Comparison of ENCODE assay signal across 36 cellular contexts in the genomic region with DNA sequence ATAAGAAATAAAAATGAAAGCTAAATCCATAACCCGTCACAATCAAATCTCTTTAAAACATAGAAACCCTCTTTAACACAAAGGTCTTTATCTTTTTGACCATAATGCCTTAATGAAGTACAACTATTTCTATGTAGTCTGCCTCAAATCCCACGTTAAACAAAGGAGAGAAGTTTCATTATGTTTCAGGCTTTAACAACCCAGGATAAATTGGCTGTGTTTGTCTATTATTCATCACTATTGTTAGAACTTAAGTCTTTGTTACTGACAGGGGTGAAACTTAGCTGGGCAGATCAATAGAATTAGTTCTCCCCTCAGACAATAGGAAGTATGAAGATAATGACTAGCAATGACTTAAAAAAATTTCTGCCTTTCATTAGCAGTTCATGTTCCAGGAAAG. TPM values are rescaled to one million over a fixed set of nuclear protein-coding genes. Genes with fewer than 3 reads are reported as not detected.
"Had no signal": no experiment of that assay in that cellular context is flagged by ENCODE, and none has a peak within 500 bp of the region (broad histone marks: within the 10 kb centered on the region; RNA-seq: fewer than 3 reads in every experiment).

No MANE protein-coding gene starts in this region.

- H3K4me3 Mint-ChIP-seq: activated CD4-positive, alpha-beta T cell treated with anti-CD3 and anti-CD28 coated beads for 36 hours; activated CD4-positive, alpha-beta T cell treated with anti-CD3 and anti-CD28 coated beads, Interleukin-2, amount 10 ng/mL, durations not matched to agents 7 days and 5 days; activated CD8-positive, alpha-beta T cell treated with anti-CD3 and anti-CD28 coated beads, Interleukin-2, amount 10 ng/mL, durations not matched to agents 7 days and 5 days; activated naive CD4-positive, alpha-beta T cell treated with anti-CD3 and anti-CD28 coated beads, Interleukin-2, amount 50 U/mL, for 24 hours; activated naive CD8-positive, alpha-beta T cell treated with anti-CD3 and anti-CD28 coated beads, Interleukin-2, amount 10 ng/mL, durations not matched to agents 7 days and 5 days; activated T-cell treated with anti-CD3 and anti-CD28 coated beads, Interleukin-2, amount 50 U/mL, for 24 hours; T-helper 1 cell treated with Interleukin-12 subunit alpha and Interleukin-12 subunit beta and Interleukin-4 antibody, amounts not matched to agents 30 μg/mL and 1 μg/mL, for 36 hours; T-helper 2 cell treated with Interferon-gamma antibody and Interleukin-4, amounts not matched to agents 5 μg/mL and 100 μg/mL, for 36 hours; WTC11 had no signal

- H3K4me3 ChIP-seq: MG63, SJCRH30 had no signal

- H3K9me3 ChIP-seq: MG63, SJCRH30, SK-N-SH had no signal

- H3K27ac Mint-ChIP-seq: activated CD4-positive, alpha-beta T cell treated with anti-CD3 and anti-CD28 coated beads for 36 hours; activated CD4-positive, alpha-beta T cell treated with anti-CD3 and anti-CD28 coated beads, Interleukin-2, amount 10 ng/mL, durations not matched to agents 7 days and 5 days; activated CD8-positive, alpha-beta T cell treated with anti-CD3 and anti-CD28 coated beads, Interleukin-2, amount 10 ng/mL, durations not matched to agents 7 days and 5 days; activated naive CD4-positive, alpha-beta T cell treated with anti-CD3 and anti-CD28 coated beads, Interleukin-2, amount 50 U/mL, for 24 hours; activated naive CD8-positive, alpha-beta T cell treated with anti-CD3 and anti-CD28 coated beads, Interleukin-2, amount 10 ng/mL, durations not matched to agents 7 days and 5 days; activated T-cell treated with anti-CD3 and anti-CD28 coated beads, Interleukin-2, amount 50 U/mL, for 24 hours; activated T-helper 2 cell treated with anti-CD3 and anti-CD28 coated beads, Interferon-gamma antibody, Interleukin-2, Interleukin-4, amounts not matched to agents 10 μg/mL and 5 μg/mL and 100 μg/mL, durations not matched to agents 14 hours and 24 hours and 36 hours; T-helper 1 cell treated with Interleukin-12 subunit alpha and Interleukin-12 subunit beta and Interleukin-4 antibody, amounts not matched to agents 30 μg/mL and 1 μg/mL, for 36 hours; T-helper 2 cell treated with Interferon-gamma antibody and Interleukin-4, amounts not matched to agents 5 μg/mL and 100 μg/mL, for 36 hours; WTC11 had no signal

- H3K4me2 ChIP-seq: SK-N-SH had no signal

- H3K27ac ChIP-seq: SJCRH30 had no signal

- FAIRE-seq: bronchial epithelial cell had no signal

- H3K36me3 ChIP-seq: MG63, SJCRH30 had no signal

- H3K4me1 ChIP-seq: SJCRH30 had no signal

- H3K27me3 Mint-ChIP-seq: activated naive CD4-positive, alpha-beta T cell treated with anti-CD3 and anti-CD28 coated beads, Interleukin-2, amount 50 U/mL, for 24 hours; activated T-cell treated with anti-CD3 and anti-CD28 coated beads, Interleukin-2, amount 50 U/mL, for 24 hours had no signal

- ATAC-seq: activated CD4-positive, alpha-beta T cell treated with anti-CD3 and anti-CD28 coated beads for 36 hours; activated CD4-positive, CD25-positive, alpha-beta regulatory T cell treated with anti-CD3 and anti-CD28 coated beads, Interleukin-2, amount 50 U/mL, for 24 hours; activated CD8-positive, alpha-beta T cell treated with anti-CD3 and anti-CD28 coated beads, Interleukin-2, amount 10 ng/mL, durations not matched to agents 7 days and 5 days; Panc1; WTC11 had no signal

- H3K27me3 ChIP-seq: SJCRH30 had no signal

- H3K9ac ChIP-seq: SK-N-SH had no signal

- DNase-seq: activated CD4-positive, alpha-beta T cell treated with anti-CD3 and anti-CD28 coated beads for 36 hours; activated CD4-positive, alpha-beta T cell treated with anti-CD3 and anti-CD28 coated beads, Interleukin-2, amount 10 ng/mL, durations not matched to agents 7 days and 5 days; activated CD4-positive, alpha-beta T cell treated with anti-CD3 and anti-CD28 coated beads, Interleukin-2, amount 50 U/mL, for 48 hours; activated CD8-positive, alpha-beta T cell treated with anti-CD3 and anti-CD28 coated beads, Interleukin-2, amount 10 ng/mL, durations not matched to agents 7 days and 5 days; activated gamma-delta T cell; activated naive CD4-positive, alpha-beta T cell treated with Interleukin-2 at 50 U/mL for 16 hours; activated naive CD8-positive, alpha-beta T cell treated with anti-CD3 and anti-CD28 coated beads, Interleukin-2, amount 10 ng/mL, durations not matched to agents 7 days and 5 days; activated T-cell treated with anti-CD3 and anti-CD28 coated beads, Interleukin-2, amount 50 U/mL, for 24 hours; caudate nucleus; Kasumi-1; KG1; MG63; NCI-H1048; NCI-H1105 treated with DMSO at 0.1 percent for 48 hours; NCI-H1436 treated with DMSO at 0.1 percent for 48 hours; NCI-H1694 treated with DMSO at 0.1 percent for 48 hours; NCI-H2029; NCI-H2171 treated with DMSO at 0.1 percent for 48 hours; NCI-H2227 treated with DMSO at 0.1 percent for 48 hours; NCI-H446; NCI-H524; NCI-H69; NCI-H82; SHP77; SJCRH30; SK-N-SH had no signal

- H3K9me3 Mint-ChIP-seq: activated CD4-positive, alpha-beta T cell treated with anti-CD3 and anti-CD28 coated beads, Interleukin-2, amount 10 ng/mL, durations not matched to agents 7 days and 5 days; activated naive CD4-positive, alpha-beta T cell treated with anti-CD3 and anti-CD28 coated beads, Interleukin-2, amount 50 U/mL, for 24 hours; activated naive CD8-positive, alpha-beta T cell treated with anti-CD3 and anti-CD28 coated beads, Interleukin-2, amount 10 ng/mL, durations not matched to agents 7 days and 5 days; activated T-cell treated with anti-CD3 and anti-CD28 coated beads, Interleukin-2, amount 50 U/mL, for 24 hours; activated T-helper 2 cell treated with anti-CD3 and anti-CD28 coated beads, Interferon-gamma antibody, Interleukin-2, Interleukin-4, amounts not matched to agents 10 μg/mL and 5 μg/mL and 100 μg/mL, durations not matched to agents 14 hours and 24 hours and 36 hours; brain; T-helper 1 cell treated with Interleukin-12 subunit alpha and Interleukin-12 subunit beta and Interleukin-4 antibody, amounts not matched to agents 30 μg/mL and 1 μg/mL, for 36 hours; T-helper 2 cell treated with Interferon-gamma antibody and Interleukin-4, amounts not matched to agents 5 μg/mL and 100 μg/mL, for 36 hours; WTC11 had no signal

- H3K36me3 Mint-ChIP-seq: activated naive CD4-positive, alpha-beta T cell treated with anti-CD3 and anti-CD28 coated beads, Interleukin-2, amount 50 U/mL, for 24 hours; activated naive CD8-positive, alpha-beta T cell treated with anti-CD3 and anti-CD28 coated beads, Interleukin-2, amount 10 ng/mL, durations not matched to agents 7 days and 5 days; brain; WTC11 had no signal

RNA-seq across cellular contexts. Expression of a gene that starts 10.1 kb away (rescaled TPM):
- total RNA-seq: activated CD4-positive, alpha-beta T cell treated with anti-CD3 and anti-CD28 coated beads for 36 hours; activated CD4-positive, alpha-beta T cell treated with anti-CD3 and anti-CD28 coated beads, Interleukin-2, amount 10 ng/mL, durations not matched to agents 7 days and 5 days; activated CD8-positive, alpha-beta T cell treated with anti-CD3 and anti-CD28 coated beads, Interleukin-2, amount 10 ng/mL, durations not matched to agents 7 days and 5 days; activated T-helper 2 cell treated with anti-CD3 and anti-CD28 coated beads, Interferon-gamma antibody, Interleukin-2, Interleukin-4, amounts not matched to agents 10 μg/mL and 5 μg/mL and 100 μg/mL, durations not matched to agents 14 hours and 24 hours and 36 hours; bronchial epithelial cell; RPMI7951; SJCRH30 had no signal
- polyA plus RNA-seq: SK-N-SH had no signal

RNA-seq across cellular contexts. Expression of a gene that starts 47.1 kb away (rescaled TPM):
- total RNA-seq: activated CD4-positive, alpha-beta T cell treated with anti-CD3 and anti-CD28 coated beads for 36 hours; activated CD4-positive, alpha-beta T cell treated with anti-CD3 and anti-CD28 coated beads, Interleukin-2, amount 10 ng/mL, durations not matched to agents 7 days and 5 days; activated CD8-positive, alpha-beta T cell treated with anti-CD3 and anti-CD28 coated beads, Interleukin-2, amount 10 ng/mL, durations not matched to agents 7 days and 5 days; activated naive CD8-positive, alpha-beta T cell treated with anti-CD3 and anti-CD28 coated beads, Interleukin-2, amount 10 ng/mL, durations not matched to agents 7 days and 5 days; activated T-helper 2 cell treated with anti-CD3 and anti-CD28 coated beads, Interferon-gamma antibody, Interleukin-2, Interleukin-4, amounts not matched to agents 10 μg/mL and 5 μg/mL and 100 μg/mL, durations not matched to agents 14 hours and 24 hours and 36 hours; bronchial epithelial cell; WTC11 had no signal
